Comparison of ENCODE assay signal across 17 cellular contexts in the genomic region with DNA sequence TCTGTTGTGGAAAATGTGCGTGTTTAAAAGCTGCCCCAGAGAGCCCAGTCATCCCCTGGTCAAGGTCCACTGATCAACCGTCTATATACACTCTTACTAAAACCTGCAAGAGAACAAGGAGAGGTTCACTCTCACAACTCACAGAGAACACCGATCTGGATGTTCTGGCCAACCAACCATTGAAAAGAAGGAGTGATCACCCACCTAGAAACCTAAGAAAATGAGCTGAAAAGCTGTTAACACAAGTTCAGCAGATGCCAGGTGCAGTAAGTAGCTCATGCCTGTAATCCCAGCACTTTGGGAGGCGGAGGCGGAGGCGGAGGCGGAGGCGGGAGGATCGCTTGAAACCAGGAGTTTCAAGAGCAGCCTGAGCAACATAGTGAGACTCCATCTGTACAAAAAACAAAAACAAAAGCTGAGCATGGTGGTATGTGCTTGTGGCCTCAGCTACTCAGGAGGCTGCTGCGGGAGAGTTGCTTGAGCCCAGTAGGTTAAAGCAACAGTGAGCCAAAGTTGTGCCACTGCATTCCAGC. TPM values are rescaled to one million over a fixed set of nuclear protein-coding genes. Genes with fewer than 3 reads are reported as not detected.
DNase-seq lines count a peak whose midpoint lies in the region; ATAC-seq and TF ChIP-seq lines count a peak whose summit lies in the region.
"Had no signal": no experiment of that assay in that cellular context is flagged by ENCODE, and none has a peak within 500 bp of the region (broad histone marks: within the 10 kb centered on the region; RNA-seq: fewer than 3 reads in every experiment).

No MANE protein-coding gene starts in this region.

- CTCF ChIA-PET in CD8-positive, alpha-beta T cell (lab: Charles Lee): interaction anchor here (0.7 to 1.8 kb wide), 5 partner anchors 14 to 177 kb away, joined by 3 to 7 read pairs (median 3); a partner anchor contains a TSS

- in situ Hi-C loops in GM13977 (cut with MboI; ENCODE audit: low pct_unique_long_range_greater_than_20kb, low sequenced_read_pairs, unreplicated experiment): loop anchor here (25.0 kb wide), 1 partner anchor 404 kb away; a partner anchor contains a TSS

- H3K27me3 Mint-ChIP-seq in CD8-positive, alpha-beta T cell (ENCODE audit: low read depth): no peaks in the 10 kb centered on the region
- H3K27me3 Mint-ChIP-seq in activated T-helper 2 cell treated with anti-CD3 and anti-CD28 coated beads, Interferon-gamma antibody, Interleukin-2, Interleukin-4, amounts not matched to agents 10 μg/mL and 5 μg/mL and 100 μg/mL, durations not matched to agents 14 hours and 24 hours and 36 hours (ENCODE audit: low read depth): no peaks in the 10 kb centered on the region
- H3K27me3 Mint-ChIP-seq in naive thymus-derived CD8-positive, alpha-beta T cell: no peaks in the 10 kb centered on the region

- peaks cover 43% of the 10 kb centered on the region for H3K36me3 ChIP-seq in CD8-positive, alpha-beta T cell (ENCODE audit: insufficient read depth, low read length)

- peaks cover 77% of the 10 kb centered on the region for H3K4me1 Mint-ChIP-seq in CD8-positive, alpha-beta T cell (ENCODE audit: low read depth)
- peaks cover 61% of the 10 kb centered on the region for H3K4me1 Mint-ChIP-seq in activated T-helper 2 cell treated with anti-CD3 and anti-CD28 coated beads, Interferon-gamma antibody, Interleukin-2, Interleukin-4, amounts not matched to agents 10 μg/mL and 5 μg/mL and 100 μg/mL, durations not matched to agents 14 hours and 24 hours and 36 hours (ENCODE audit: low read depth)
- H3K4me1 Mint-ChIP-seq in naive thymus-derived CD8-positive, alpha-beta T cell: peaks cover 39 to 79% (median 73%) of the 10 kb centered on the region in 4 donors

- H3K9me3 ChIP-seq in CD8-positive, alpha-beta T cell (ENCODE audit: low read length): no peaks in the 10 kb centered on the region
- H3K9me3 ChIP-seq: heart left ventricle had no signal

- H3K9me3 Mint-ChIP-seq in CD8-positive, alpha-beta T cell: no peaks in the 10 kb centered on the region
- no peaks in the 10 kb centered on the region for H3K9me3 Mint-ChIP-seq in activated T-helper 2 cell treated with anti-CD3 and anti-CD28 coated beads, Interferon-gamma antibody, Interleukin-2, Interleukin-4, amounts not matched to agents 10 μg/mL and 5 μg/mL and 100 μg/mL, durations not matched to agents 14 hours and 24 hours and 36 hours
- H3K9me3 Mint-ChIP-seq in naive thymus-derived CD8-positive, alpha-beta T cell: no peaks in the 10 kb centered on the region

- no peak for DNase-seq in CD8-positive, alpha-beta T cell
- DNase-seq in GM13977 (ENCODE audit: low spot score) (peak; percentile 43), foreskin keratinocyte (no peak), NCI-H187 treated with DMSO at 0.1 percent for 48 hours (lab: John Stamatoyannopoulos, UW) (no peak)
- DNase-seq in activated T-helper 2 cell treated with anti-CD3 and anti-CD28 coated beads, Interferon-gamma antibody, Interleukin-2, Interleukin-4, amounts not matched to agents 10 μg/mL and 5 μg/mL and 100 μg/mL, durations not matched to agents 14 hours and 24 hours and 36 hours (ENCODE audit: low spot score): no peak
- DNase-seq in naive thymus-derived CD8-positive, alpha-beta T cell: no peak
- DNase-seq: GF-D8; heart left ventricle; NCI-H1417; right cardiac atrium; stimulated activated CD4-positive, alpha-beta T cell treated with anti-CD3 and anti-CD28 coated beads, Interleukin-2, amount 100 ng/mL, for 48 hours had no signal

- H3K4me3 Mint-ChIP-seq in CD8-positive, alpha-beta T cell: no peak overlapping the region
- no peak overlapping the region for H3K4me3 Mint-ChIP-seq in activated T-helper 2 cell treated with anti-CD3 and anti-CD28 coated beads, Interferon-gamma antibody, Interleukin-2, Interleukin-4, amounts not matched to agents 10 μg/mL and 5 μg/mL and 100 μg/mL, durations not matched to agents 14 hours and 24 hours and 36 hours (ENCODE audit: low read depth)
- H3K4me3 Mint-ChIP-seq in naive thymus-derived CD8-positive, alpha-beta T cell: peak overlapping the region in 4 of 10 donors; percentile 12 to 64 (median 27)

- POLR2A ChIA-PET in CD8-positive, alpha-beta T cell (lab: Charles Lee): interaction anchor here (0.9 to 3.2 kb wide), 3 partner anchors 13 to 237 kb away, joined by 3 to 12 read pairs (median 3); a partner anchor contains a TSS
- POLR2A ChIA-PET in naive thymus-derived CD8-positive, alpha-beta T cell (lab: Charles Lee): interaction anchor here (1.4 to 10.0 kb wide), 2 partner anchors 14 to 188 kb away, joined by 4 to 110 read pairs; a partner anchor contains a TSS

- peak overlapping the region; percentile 94 for H3K27ac Mint-ChIP-seq in CD8-positive, alpha-beta T cell
- peak overlapping the region; percentile 81 for H3K27ac Mint-ChIP-seq in activated T-helper 2 cell treated with anti-CD3 and anti-CD28 coated beads, Interferon-gamma antibody, Interleukin-2, Interleukin-4, amounts not matched to agents 10 μg/mL and 5 μg/mL and 100 μg/mL, durations not matched to agents 14 hours and 24 hours and 36 hours
- H3K27ac Mint-ChIP-seq in naive thymus-derived CD8-positive, alpha-beta T cell: peak overlapping the region; percentile 96 to 100 (median 98)

- TF ChIP-seq CTCF in CD8-positive, alpha-beta T cell (IDR thresholded peaks at IDR 0.05): no peak
- TF ChIP-seq CTCF in GM13977 (IDR thresholded peaks at IDR 0.05; ENCODE audit: extremely low read depth, insufficient read depth, missing control alignments): no peak
- TF ChIP-seq CTCF in foreskin keratinocyte (conservative IDR thresholded peaks at IDR 0.05): no peak

- peaks cover 48% of the 10 kb centered on the region for H3K4me1 ChIP-seq in CD8-positive, alpha-beta T cell (ENCODE audit: insufficient read depth, low read length)
- no peaks in the 10 kb centered on the region for H3K4me1 ChIP-seq in foreskin keratinocyte

- no peaks in the 10 kb centered on the region for H3K27me3 ChIP-seq in CD8-positive, alpha-beta T cell (ENCODE audit: insufficient read depth, low read length)
- no peaks in the 10 kb centered on the region for H3K27me3 ChIP-seq in foreskin keratinocyte
- H3K27me3 ChIP-seq: heart left ventricle had no signal

- intact Hi-C loops in CD8-positive, alpha-beta T cell (cut with DNase I, micrococcal nuclease): loop anchor here in 1 of 2 experiments (5.0 kb wide), 3 partner anchors 86 to 569 kb away; a partner anchor contains a TSS
- intact Hi-C loops in activated T-helper 2 cell treated with anti-CD3 and anti-CD28 coated beads, Interferon-gamma antibody, Interleukin-2, Interleukin-4, amounts not matched to agents 10 μg/mL and 5 μg/mL and 100 μg/mL, durations not matched to agents 14 hours and 24 hours and 36 hours (cut with micrococcal nuclease): loop anchor here (10.0 kb wide), 1 partner anchor 571 kb away; a partner anchor contains a TSS

- no peak for ATAC-seq in CD8-positive, alpha-beta T cell
- ATAC-seq in naive thymus-derived CD8-positive, alpha-beta T cell: no peak
- ATAC-seq in foreskin keratinocyte: no peak
- ATAC-seq in GM21528 (IDR thresholded peaks at IDR 0.05; ENCODE audit: low FRiP score, unreplicated experiment): no peak
- ATAC-seq: activated CD4-positive, CD25-positive, alpha-beta regulatory T cell treated with anti-CD3 and anti-CD28 coated beads, Interleukin-2, amount 50 U/mL, for 24 hours; HCT116; heart left ventricle; right cardiac atrium; SK-N-SH treated with all-trans-retinoic acid at 6 μM for 48 hours had no signal

- H3K36me3 Mint-ChIP-seq in CD8-positive, alpha-beta T cell: peaks cover 89% of the 10 kb centered on the region
- H3K36me3 Mint-ChIP-seq in activated T-helper 2 cell treated with anti-CD3 and anti-CD28 coated beads, Interferon-gamma antibody, Interleukin-2, Interleukin-4, amounts not matched to agents 10 μg/mL and 5 μg/mL and 100 μg/mL, durations not matched to agents 14 hours and 24 hours and 36 hours (ENCODE audit: low read depth): peaks cover 86% of the 10 kb centered on the region
- H3K36me3 Mint-ChIP-seq in naive thymus-derived CD8-positive, alpha-beta T cell: peaks cover 10 to 72% (median 54%) of the 10 kb centered on the region in 3 donors

- no peak overlapping the region for H3K4me3 ChIP-seq in CD8-positive, alpha-beta T cell (ENCODE audit: low read depth, low read length)
- H3K4me3 ChIP-seq: heart left ventricle had no signal

- no peak overlapping the region for H3K27ac ChIP-seq in CD8-positive, alpha-beta T cell (ENCODE audit: low read depth, low read length)
- H3K27ac ChIP-seq in foreskin keratinocyte: no peak overlapping the region
- H3K27ac ChIP-seq: heart left ventricle, KMS-11 had no signal

RNA-seq across cellular contexts. Expression of a gene that starts 14.5 kb away (rescaled TPM):
- total RNA-seq in CD8-positive, alpha-beta T cell: 100 to 1,000 TPM; 156 to 164 TPM
- 33.5 and 35.5 TPM in 2 replicates for total RNA-seq in activated T-helper 2 cell treated with anti-CD3 and anti-CD28 coated beads, Interferon-gamma antibody, Interleukin-2, Interleukin-4, amounts not matched to agents 10 μg/mL and 5 μg/mL and 100 μg/mL, durations not matched to agents 14 hours and 24 hours and 36 hours
- total RNA-seq in naive thymus-derived CD8-positive, alpha-beta T cell: 10 to 100 TPM; 76.4 to 78.5 TPM
- polyA plus RNA-seq in naive thymus-derived CD8-positive, alpha-beta T cell: 10 to 100 TPM; 12.4 to 19.3 (median 15.7) TPM
- 25.8 and 29.3 TPM in 2 replicates for total RNA-seq in foreskin keratinocyte
- polyA plus RNA-seq in foreskin keratinocyte: 12.6 and 13.3 TPM in 2 replicates

RNA-seq across cellular contexts. Expression of a gene that starts 41.7 kb away (rescaled TPM):
- total RNA-seq in CD8-positive, alpha-beta T cell: under 1 TPM; 0.05 to 0.19 TPM
- total RNA-seq in activated T-helper 2 cell treated with anti-CD3 and anti-CD28 coated beads, Interferon-gamma antibody, Interleukin-2, Interleukin-4, amounts not matched to agents 10 μg/mL and 5 μg/mL and 100 μg/mL, durations not matched to agents 14 hours and 24 hours and 36 hours: 0.05 TPM in 1 of 2 replicates, not detected in the other
- total RNA-seq in naive thymus-derived CD8-positive, alpha-beta T cell: 1 to 10 TPM in 1 of 2 experiments, not detected in 1; 1.2 TPM
- not detected for polyA plus RNA-seq in naive thymus-derived CD8-positive, alpha-beta T cell
- total RNA-seq in foreskin keratinocyte: not detected in 2 replicates
- polyA plus RNA-seq in foreskin keratinocyte: not detected in 2 replicates
- total RNA-seq: NCI-H460, right cardiac atrium had no signal
- polyA plus RNA-seq: heart left ventricle, right cardiac atrium had no signal
